ENCODE assay signal across 25 cellular contexts in genomic region chr11:27246925-27247324, GRCh38.
DNase-seq lines count a peak whose midpoint lies in the region; ATAC-seq, FAIRE-seq and TF ChIP-seq lines count a peak whose summit lies in the region.
"Had no signal": no experiment of that assay in that cellular context is flagged by ENCODE, and none has a peak within 500 bp of the region (broad histone marks: within the 10 kb centered on the region; RNA-seq: fewer than 3 reads in every experiment).

No MANE protein-coding gene starts in this region.

- ATAC-seq in left ventricle myocardium superior: peak; percentile 84
- ATAC-seq in mucosa of descending colon: peak; percentile 79
- ATAC-seq: K562 had no signal

- no peak for FAIRE-seq in astrocyte (lab: Jason Lieb, UNC)
- FAIRE-seq: GM12891, HTR-8/SVneo, K562 had no signal

- no peaks in the 10 kb centered on the region for H4K20me1 ChIP-seq in astrocyte (ENCODE audit: insufficient read depth, low read length)

- H3K4me1 ChIP-seq in astrocyte (ENCODE audit: insufficient read depth, low read length) (peaks cover 11% of the 10 kb centered on the region), mucosa of descending colon (ENCODE audit: low read depth) (no peaks in the 10 kb centered on the region), endodermal cell (ENCODE audit: control insufficient read depth, insufficient read depth, low read length) (peaks cover 20% of the 10 kb centered on the region)

- H2AFZ ChIP-seq in astrocyte (ENCODE audit: low read depth, low read length): no peak overlapping the region
- H2AFZ ChIP-seq: PC-9 had no signal

- no peaks in the 10 kb centered on the region for H3K9me3 Mint-ChIP-seq in astrocyte (ENCODE audit: unreplicated experiment)
- H3K9me3 Mint-ChIP-seq in endodermal cell: peaks cover 12% of the 10 kb centered on the region
- H3K9me3 Mint-ChIP-seq in activated CD4-positive, alpha-beta T cell treated with anti-CD3 and anti-CD28 coated beads, Interleukin-2, amount 10 ng/mL, durations not matched to agents 24 days and 14 days: no peaks in the 10 kb centered on the region

- H3K36me3 Mint-ChIP-seq in astrocyte (ENCODE audit: low read depth, unreplicated experiment) (no peaks in the 10 kb centered on the region), endodermal cell (ENCODE audit: low read depth) (peaks cover 4% of the 10 kb centered on the region)
- H3K36me3 Mint-ChIP-seq in activated CD4-positive, alpha-beta T cell treated with anti-CD3 and anti-CD28 coated beads, Interleukin-2, amount 10 ng/mL, durations not matched to agents 24 days and 14 days (ENCODE audit: low read depth): no peaks in the 10 kb centered on the region
- H3K36me3 Mint-ChIP-seq: CD4-positive, alpha-beta memory T cell had no signal

- no peak overlapping the region for H3K4me3 ChIP-seq in astrocyte (ENCODE audit: insufficient read depth, low read depth, low read length)
- no peak overlapping the region for H3K4me3 ChIP-seq in mucosa of descending colon
- H3K4me3 ChIP-seq in endodermal cell (ENCODE audit: low read length): no peak overlapping the region
- H3K4me3 ChIP-seq: K562, PC-9, SK-N-MC had no signal

- intact Hi-C loops in left ventricle myocardium superior (cut with micrococcal nuclease) (no loop called here), mucosa of descending colon (cut with DNase I, micrococcal nuclease) (no loop called here)
- intact Hi-C loops in activated CD4-positive, alpha-beta T cell treated with anti-CD3 and anti-CD28 coated beads, Interleukin-2, amount 10 ng/mL, durations not matched to agents 24 days and 14 days (cut with micrococcal nuclease): no loop called here

- H3K36me3 ChIP-seq in astrocyte (ENCODE audit: insufficient read depth, low read length): no peaks in the 10 kb centered on the region
- no peaks in the 10 kb centered on the region for H3K36me3 ChIP-seq in mucosa of descending colon (ENCODE audit: low read depth)
- H3K36me3 ChIP-seq in endodermal cell (ENCODE audit: control insufficient read depth, insufficient read depth, low read length): no peaks in the 10 kb centered on the region

- H3K27ac ChIP-seq in astrocyte (ENCODE audit: low read depth, low read length) (no peak overlapping the region), endodermal cell (ENCODE audit: low read depth, low read length) (no peak overlapping the region)
- H3K27ac ChIP-seq: PC-9, SK-N-MC had no signal

- H3K9ac ChIP-seq in astrocyte (ENCODE audit: low read length) (no peak overlapping the region), endodermal cell (ENCODE audit: extremely low read depth, low read length, poor library complexity, severe bottlenecking) (no peak overlapping the region)

- H3K4me3 Mint-ChIP-seq in astrocyte (ENCODE audit: unreplicated experiment): no peak overlapping the region
- no peak overlapping the region for H3K4me3 Mint-ChIP-seq in endodermal cell
- no peak overlapping the region for H3K4me3 Mint-ChIP-seq in activated CD4-positive, alpha-beta T cell treated with anti-CD3 and anti-CD28 coated beads, Interleukin-2, amount 10 ng/mL, durations not matched to agents 24 days and 14 days
- H3K4me3 Mint-ChIP-seq: CD4-positive, alpha-beta memory T cell had no signal

- H3K9me3 ChIP-seq in astrocyte (ENCODE audit: insufficient read depth, low read depth, low read length) (no peaks in the 10 kb centered on the region), mucosa of descending colon (no peaks in the 10 kb centered on the region), endodermal cell (ENCODE audit: control insufficient read depth, low read length) (peaks cover 11% of the 10 kb centered on the region)

- DNase-seq in NCI-H69 (lab: John Stamatoyannopoulos, UW): peak; percentile 45
- peak; percentile 86 for DNase-seq in astrocyte (ENCODE audit: low read depth)
- DNase-seq in left ventricle myocardium superior: no peak
- no peak for DNase-seq in mucosa of descending colon
- DNase-seq in endodermal cell: no peak
- no peak for DNase-seq in activated CD4-positive, alpha-beta T cell treated with anti-CD3 and anti-CD28 coated beads, Interleukin-2, amount 10 ng/mL, durations not matched to agents 24 days and 14 days
- DNase-seq in NCI-H446 (lab: John Stamatoyannopoulos, UW): no peak
- DNase-seq in SIG-M5 treated with dmso at 0.1 percent for 504 hours (lab: John Stamatoyannopoulos, UW; ENCODE audit: unreplicated experiment): no peak
- DNase-seq: C1 segment of cervical spinal cord; CD4-positive, alpha-beta memory T cell; COR-L47; DMS79 treated with DMSO at 0.1 percent for 48 hours; GF-D8; GOT3; HCEC 1CT; Kasumi-1; MV-4-11; NCI-H2029; PC-9; RPMI8226; SHP77 treated with DMSO at 0.1 percent for 48 hours had no signal

- H3K4me2 ChIP-seq in astrocyte (ENCODE audit: low read length): no peak overlapping the region
- H3K4me2 ChIP-seq: PC-9 had no signal

- H3K4me1 Mint-ChIP-seq in astrocyte (ENCODE audit: low read depth, unreplicated experiment) (peaks cover 13% of the 10 kb centered on the region), endodermal cell (peaks cover 39% of the 10 kb centered on the region)
- H3K4me1 Mint-ChIP-seq in activated CD4-positive, alpha-beta T cell treated with anti-CD3 and anti-CD28 coated beads, Interleukin-2, amount 10 ng/mL, durations not matched to agents 24 days and 14 days: no peaks in the 10 kb centered on the region
- H3K4me1 Mint-ChIP-seq: CD4-positive, alpha-beta memory T cell had no signal

- no peaks in the 10 kb centered on the region for H3K27me3 ChIP-seq in astrocyte (ENCODE audit: insufficient read depth, low read length)
- no peaks in the 10 kb centered on the region for H3K27me3 ChIP-seq in endodermal cell (ENCODE audit: control insufficient read depth, insufficient read depth, low read length, poor library complexity, severe bottlenecking)

- TF ChIP-seq CTCF in astrocyte (IDR thresholded peaks at IDR 0.05; ENCODE audit: insufficient read depth, low read depth, low read length): no peak
- TF ChIP-seq CTCF in mucosa of descending colon (IDR thresholded peaks at IDR 0.05): no peak
- TF ChIP-seq CTCF in endodermal cell (conservative IDR thresholded peaks at IDR 0.05): no peak

- H3K27ac Mint-ChIP-seq in astrocyte (ENCODE audit: unreplicated experiment): no peak overlapping the region
- H3K27ac Mint-ChIP-seq in endodermal cell: no peak overlapping the region
- no peak overlapping the region for H3K27ac Mint-ChIP-seq in activated CD4-positive, alpha-beta T cell treated with anti-CD3 and anti-CD28 coated beads, Interleukin-2, amount 10 ng/mL, durations not matched to agents 24 days and 14 days
- H3K27ac Mint-ChIP-seq: CD4-positive, alpha-beta memory T cell had no signal

- WGBS in endodermal cell (ENCODE audit: insufficient coverage in 1 of 2, insufficient read length in 1 of 2), 2 experiments: 100% methylated on average over 2 of the region's 3 CpGs; no CpG with 5 or more reads in 1 of the 2 experiments

- H3K79me2 ChIP-seq in astrocyte (ENCODE audit: insufficient read depth, low read length): no peaks in the 10 kb centered on the region

- H3K27me3 Mint-ChIP-seq in astrocyte (ENCODE audit: low read depth, unreplicated experiment) (no peaks in the 10 kb centered on the region), endodermal cell (ENCODE audit: insufficient read depth) (peaks cover 9% of the 10 kb centered on the region)
- no peaks in the 10 kb centered on the region for H3K27me3 Mint-ChIP-seq in activated CD4-positive, alpha-beta T cell treated with anti-CD3 and anti-CD28 coated beads, Interleukin-2, amount 10 ng/mL, durations not matched to agents 24 days and 14 days

Comparison
In these comparisons a context has a peak if more than half of its experiments do, and no peak if none do; other contexts are left out.
1. DNase-seq: peak in NCI-H69 (single experiment) and astrocyte (single experiment); none in left ventricle myocardium superior (single experiment), mucosa of descending colon (0 of 3), endodermal cell (single experiment), activated CD4-positive, alpha-beta T cell treated with anti-CD3 and anti-CD28 coated beads, Interleukin-2, amount 10 ng/mL, durations not matched to agents 24 days and 14 days (single experiment), NCI-H446 (0 of 2) and SIG-M5 treated with dmso at 0.1 percent for 504 hours (single experiment).